ENCODE assay signal across 1 cellular context in the genomic region with DNA sequence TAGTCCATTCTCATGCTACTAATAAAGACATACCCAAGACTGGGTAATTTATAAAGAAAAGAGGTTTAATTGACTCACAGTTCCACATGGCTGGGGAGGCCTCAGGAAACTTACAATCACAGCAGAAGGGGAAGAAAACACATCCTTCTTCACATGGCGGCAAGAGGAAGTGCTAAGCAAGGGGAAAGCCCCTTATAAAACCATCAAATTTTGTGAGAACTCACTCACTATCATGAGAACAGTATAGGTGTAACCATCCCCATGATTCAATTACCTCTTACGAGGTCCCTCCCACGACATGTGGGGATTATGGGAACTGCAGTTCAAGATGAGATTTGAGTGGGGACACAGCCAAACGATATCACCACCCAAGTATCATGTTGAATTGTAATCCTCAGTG. TPM values are rescaled to one million over a fixed set of nuclear protein-coding genes. Genes with fewer than 3 reads are reported as not detected.
"Had no signal": no experiment of that assay in that cellular context is flagged by ENCODE, and none has a peak within 500 bp of the region (broad histone marks: within the 10 kb centered on the region; RNA-seq: fewer than 3 reads in every experiment).

No MANE protein-coding gene starts in this region.

RNA-seq across cellular contexts. Expression of gene FOXO6, which starts 52.7 kb away (rescaled TPM):
- total RNA-seq: activated CD4-positive, alpha-beta T cell treated with anti-CD3 and anti-CD28 coated beads, Interleukin-2, amount 10 ng/mL, durations not matched to agents 7 days and 5 days had no signal
